In genomic region chr6:132675002-132675401, GRCh38 we compare ENCODE assay signal across 19 cellular contexts. TPM values are rescaled to one million over a fixed set of nuclear protein-coding genes. Genes with fewer than 3 reads are reported as not detected.
DNase-seq lines count a peak whose midpoint lies in the region; ATAC-seq, FAIRE-seq and TF ChIP-seq lines count a peak whose summit lies in the region.
"Had no signal": no experiment of that assay in that cellular context is flagged by ENCODE, and none has a peak within 500 bp of the region (broad histone marks: within the 10 kb centered on the region; RNA-seq: fewer than 3 reads in every experiment).

No MANE protein-coding gene starts in this region.

- H3K36me3 Mint-ChIP-seq in H9 (ENCODE audit: insufficient read depth in 1 of 3, low read depth in 3 of 3) = no peaks in the 10 kb centered on the region
- H3K36me3 Mint-ChIP-seq in WTC11 = no peaks in the 10 kb centered on the region

- no peak overlapping the region for H3K23ac ChIP-seq in H9 (ENCODE audit: insufficient read length, low read depth, low read length)

- no peak overlapping the region for H3K4me3 Mint-ChIP-seq in H9
- no peak overlapping the region for H3K4me3 Mint-ChIP-seq in WTC11
- H3K4me3 Mint-ChIP-seq: CD14-positive monocyte had no signal

- no peak overlapping the region for H4K91ac ChIP-seq in H9 (ENCODE audit: insufficient read length, low read depth, low read length)

- ATAC-seq in WTC11 (peak; percentile 77), left lobe of liver (peak; percentile 80), HG02885 (IDR thresholded peaks at IDR 0.05; ENCODE audit: poor library complexity, unreplicated experiment) (no peak), GM19351 (IDR thresholded peaks at IDR 0.05; ENCODE audit: unreplicated experiment) (no peak)
- ATAC-seq: Right ventricle myocardium inferior had no signal

- no peak overlapping the region for H3K18ac ChIP-seq in H9 (ENCODE audit: insufficient read length, low read depth, low read length)

- no peaks in the 10 kb centered on the region for H3K23me2 ChIP-seq in H9 (ENCODE audit: insufficient read length, low read depth, low read length, poor library complexity, severe bottlenecking)

- H3K4me2 ChIP-seq in H9 (ENCODE audit: insufficient read depth, insufficient read length, low read length) = no peak overlapping the region

- TF ChIP-seq CTCF in H9 (conservative IDR thresholded peaks at IDR 0.05) = 0 out of 3 replicates have a peak, but pooled peaks have one; percentile 12
- TF ChIP-seq CTCF in WTC11 (IDR thresholded peaks at IDR 0.05) = no peak
- no peak for TF ChIP-seq CTCF in neutrophil (IDR thresholded peaks at IDR 0.05)

- H3K27ac Mint-ChIP-seq in H9 (no peak overlapping the region), WTC11 (0 out of 2 replicates have a peak overlapping the region, but pooled peaks have one; percentile 4)

- WGBS in H9 (ENCODE audit: extremely low coverage, insufficient read length, low lambda C conversion rate) = no CpG with 5 or more reads among the region's 3 CpGs
- WGBS in small intestine, 3 donors = 78 to 93% (median 87%) methylated on average over 3 of the region's 3 CpGs

- POLR2A ChIA-PET in WTC11 (lab: Charles Lee) = no interaction called here

- H3K4me1 Mint-ChIP-seq in H9 (0 out of 4 replicates have a peak, but pooled peaks cover 0 to 3% of the 10 kb centered on the region in 2 experiments), WTC11 (no peaks in the 10 kb centered on the region)

- H3K9me3 ChIP-seq in H9 (ENCODE audit: control insufficient read depth, low read depth, low read length) = no peaks in the 10 kb centered on the region
- H3K9me3 ChIP-seq in neutrophil = no peaks in the 10 kb centered on the region
- no peaks in the 10 kb centered on the region for H3K9me3 ChIP-seq in small intestine (ENCODE audit: control insufficient read depth, low read depth)
- H3K9me3 ChIP-seq: HAP-1, Peyer's patch had no signal

- H2AK5ac ChIP-seq in H9 (ENCODE audit: insufficient read length, low read length) = no peak overlapping the region

- no peaks in the 10 kb centered on the region for H3K4me1 ChIP-seq in H9 (ENCODE audit: insufficient read depth, low read length)
- peaks cover 56 to 57% of the 10 kb centered on the region in 2 experiments for H3K4me1 ChIP-seq in neutrophil (ENCODE audit: control insufficient read depth in 1 of 2, insufficient read depth in 1 of 2, low read depth in 1 of 2, low read length in 1 of 2)
- peaks cover 2 to 12% of the 10 kb centered on the region in 2 donors for H3K4me1 ChIP-seq in small intestine (ENCODE audit: control insufficient read depth in 2 of 2, insufficient read depth in 1 of 2, low read depth in 1 of 2, low read length in 1 of 2)
- H3K4me1 ChIP-seq: HAP-1 had no signal

- H3K27me3 ChIP-seq in H9 (ENCODE audit: insufficient read depth, low read length) (no peaks in the 10 kb centered on the region), neutrophil (no peaks in the 10 kb centered on the region), small intestine (ENCODE audit: control insufficient read depth in 2 of 2, insufficient read depth in 2 of 2, low read length in 2 of 2) (no peaks in the 10 kb centered on the region)
- H3K27me3 ChIP-seq: Peyer's patch had no signal

- no peak overlapping the region for H2BK20ac ChIP-seq in H9 (ENCODE audit: low read depth, low read length, poor library complexity, severe bottlenecking)

- H2BK5ac ChIP-seq in H9 (ENCODE audit: insufficient read length, low read length) = no peak overlapping the region

- H3K79me1 ChIP-seq in H9 (ENCODE audit: insufficient read depth, low read depth, low read length, poor library complexity, severe bottlenecking) = no peaks in the 10 kb centered on the region

- H4K5ac ChIP-seq in H9 (ENCODE audit: insufficient read length, low read depth, low read length) = no peak overlapping the region

- H3K27me3 Mint-ChIP-seq in H9 (ENCODE audit: low read depth) (no peaks in the 10 kb centered on the region), WTC11 (ENCODE audit: low read depth) (no peaks in the 10 kb centered on the region)

- H3K14ac ChIP-seq in H9 (ENCODE audit: insufficient read depth, low read length) = no peak overlapping the region

- no peak overlapping the region for H4K8ac ChIP-seq in H9 (replicated peaks; ENCODE audit: insufficient read length, low read depth, low read length)

- H3T11ph ChIP-seq in H9 (ENCODE audit: low read length) = no peak overlapping the region

- DNase-seq in H9 (no peak), WTC11 (ENCODE audit: low spot score) (no peak), left lobe of liver (ENCODE audit: low spot score) (no peak), small intestine (no peak), Ammon's horn (ENCODE audit: low spot score) (no peak)
- DNase-seq: AML-193, DMS79, NCI-H1105, NCI-H1694, NCI-H2107, NCI-H510A, NCI-H748 treated with DMSO at 0.1 percent for 48 hours, Peyer's patch had no signal

- no peak overlapping the region for H2BK12ac ChIP-seq in H9 (ENCODE audit: insufficient read length, low read depth, low read length)

- H3K9me3 Mint-ChIP-seq in H9 (0 out of 5 replicates have a peak, but pooled peaks cover 0 to 2% of the 10 kb centered on the region in 2 experiments), WTC11 (no peaks in the 10 kb centered on the region)

- H3K27ac ChIP-seq in H9 (ENCODE audit: insufficient read length, low read depth, low read length) = no peak overlapping the region
- H3K27ac ChIP-seq in neutrophil = peak overlapping the region; percentile 49
- H3K27ac ChIP-seq in small intestine (ENCODE audit: low read depth in 1 of 2, low read length in 1 of 2) = no peak overlapping the region
- H3K27ac ChIP-seq: Peyer's patch had no signal

- CTCF ChIA-PET in WTC11 (lab: Charles Lee) = interaction anchor here (1.4 kb wide), 1 partner anchor 40 kb away, joined by 5 read pairs; no protein-coding TSS in a partner anchor

- no peak overlapping the region for H3K56ac ChIP-seq in H9 (ENCODE audit: insufficient read length, low read depth, low read length)

- no peak overlapping the region for H2AFZ ChIP-seq in H9 (ENCODE audit: low read length)

- H3K9ac ChIP-seq in H9 (ENCODE audit: extremely low read depth, insufficient read length, low read length) = no peak overlapping the region

- H2BK120ac ChIP-seq in H9 (ENCODE audit: low read depth, low read length, poor library complexity, severe bottlenecking) = no peak overlapping the region

- no peak overlapping the region for H3K4me3 ChIP-seq in neutrophil (ENCODE audit: low read depth in 1 of 2, low read length in 1 of 2)
- H3K4me3 ChIP-seq in small intestine (ENCODE audit: low read depth in 1 of 2, low read length in 2 of 2) = no peak overlapping the region
- H3K4me3 ChIP-seq: HAP-1, Peyer's patch had no signal

- H3K4ac ChIP-seq in H9 (ENCODE audit: low read depth, low read length) = no peak overlapping the region

- FAIRE-seq in small intestine (lab: Jason Lieb, UNC) = no peak

- H3K79me2 ChIP-seq in H9 (ENCODE audit: insufficient read depth, low read length) = no peaks in the 10 kb centered on the region

- no peaks in the 10 kb centered on the region for H3K36me3 ChIP-seq in neutrophil
- H3K36me3 ChIP-seq in small intestine (ENCODE audit: control insufficient read depth in 2 of 2, insufficient read depth in 2 of 2, low read length in 2 of 2) = no peaks in the 10 kb centered on the region
- H3K36me3 ChIP-seq: HAP-1, Peyer's patch had no signal

- no peaks in the 10 kb centered on the region for H4K20me1 ChIP-seq in H9 (ENCODE audit: control insufficient read depth, insufficient read depth, insufficient read length)

- no peak overlapping the region for H2BK15ac ChIP-seq in H9 (ENCODE audit: low read depth, low read length)

TF ChIP-seq in WTC11, 78 proteins besides CTCF, POLR2A, EP300 and RAD21:
- TF ChIP-seq HMGA2 (CRISPR knock-in tag; IDR thresholded peaks at IDR 0.05) (no peak), ZNF317 (CRISPR knock-in tag; IDR thresholded peaks at IDR 0.05; ENCODE audit: borderline replicate concordance, low read depth) (no peak), GABPB1 (CRISPR knock-in tag; IDR thresholded peaks at IDR 0.05) (no peak), ZNF121 (CRISPR knock-in tag; IDR thresholded peaks at IDR 0.05) (no peak), SOX15 (CRISPR knock-in tag; IDR thresholded peaks at IDR 0.05) (no peak), ZNF416 (CRISPR knock-in tag; IDR thresholded peaks at IDR 0.05) (no peak), CREB1 (CRISPR knock-in tag; IDR thresholded peaks at IDR 0.05) (no peak)
- TF ChIP-seq, protein P1, sequence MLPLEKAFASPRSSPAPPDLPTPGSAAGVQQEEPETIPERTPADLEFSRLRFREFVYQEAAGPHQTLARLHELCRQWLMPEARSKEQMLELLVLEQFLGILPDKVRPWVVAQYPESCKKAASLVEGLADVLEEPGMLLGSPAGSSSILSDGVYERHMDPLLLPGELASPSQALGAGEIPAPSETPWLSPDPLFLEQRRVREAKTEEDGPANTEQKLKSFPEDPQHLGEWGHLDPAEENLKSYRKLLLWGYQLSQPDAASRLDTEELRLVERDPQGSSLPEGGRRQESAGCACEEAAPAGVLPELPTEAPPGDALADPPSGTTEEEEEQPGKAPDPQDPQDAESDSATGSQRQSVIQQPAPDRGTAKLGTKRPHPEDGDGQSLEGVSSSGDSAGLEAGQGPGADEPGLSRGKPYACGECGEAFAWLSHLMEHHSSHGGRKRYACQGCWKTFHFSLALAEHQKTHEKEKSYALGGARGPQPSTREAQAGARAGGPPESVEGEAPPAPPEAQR (CRISPR knock-in tag; IDR thresholded peaks at IDR 0.05) = no peak

RNA-seq across cellular contexts. Expression of gene TAAR1, which starts 16.0 kb away (rescaled TPM):
- total RNA-seq in H9 (2021) (not detected in 2 replicates), WTC11 (2021) (not detected in 3 replicates), left lobe of liver (not detected)
- under 1 TPM in 1 of 3 donors, not detected in 2; 0.09 TPM for polyA plus RNA-seq in small intestine
- total RNA-seq: Peyer's patch, Right ventricle myocardium inferior had no signal
- polyA plus RNA-seq: CD14-positive monocyte had no signal

RNA-seq across cellular contexts. Expression of gene VNN1, which starts 38.9 kb away (rescaled TPM):
- total RNA-seq in H9 (2021) = not detected in 2 replicates
- 0.04 to 0.07 TPM in 2 of 3 replicates, not detected in the other for total RNA-seq in WTC11 (2021)
- total RNA-seq in left lobe of liver = 74.8 TPM
- 100 to 1,000 TPM in 2 of 3 donors, 10 to 100 TPM in 1; 62.7 to 268 (median 245) TPM for polyA plus RNA-seq in small intestine

RNA-seq across cellular contexts. Expression of gene TAAR2, which starts 50.9 kb away (rescaled TPM):
- total RNA-seq in H9 (2021) = not detected in 2 replicates
- total RNA-seq in WTC11 (2021) = not detected in 3 replicates
- total RNA-seq in left lobe of liver = not detected
- polyA plus RNA-seq in small intestine = not detected
- total RNA-seq: Peyer's patch, Right ventricle myocardium inferior had no signal
- polyA plus RNA-seq: CD14-positive monocyte had no signal

Comparison
In these comparisons a context has a peak if more than half of its experiments do, and no peak if none do; other contexts are left out.
1. ATAC-seq: peak in WTC11 (single experiment) and left lobe of liver (single experiment); none in HG02885 (single experiment) and GM19351 (single experiment).
2. RNA of gene VNN1, which starts 38.9 kb away (total RNA-seq): 74.8 TPM in left lobe of liver (single experiment); 0.04 to 0.07 TPM in WTC11 and not detected in H9; every median in the first group is over 10 times any median in the second.